8 cellular contexts compared by ENCODE assay signal in genomic region chr17:8176197-8176940, GRCh38. TPM values are rescaled to one million over a fixed set of nuclear protein-coding genes. Genes with fewer than 3 reads are reported as not detected.
A peak's percentile ranks its signal among the peaks of the same experiment; 100 is the strongest.
DNase-seq lines count a peak whose midpoint lies in the region; ATAC-seq and TF ChIP-seq lines count a peak whose summit lies in the region.

TSS of gene TMEM107 (minus strand) at chr17:8176380. CDS start at chr17:8176286, 94 bp downstream.

- in situ Hi-C loops in G401 (cut with HindIII; ENCODE audit: low sequenced_read_pairs), result no loop called here

- no peaks in the 10 kb centered on the region for H3K36me3 Mint-ChIP-seq in chondrocyte (ENCODE audit: low read depth)

- H3K4me3 ChIP-seq in kidney epithelial cell (ENCODE audit: low read depth, low read length), result peak within 1 kb of the TSS; percentile 69

- H3K27ac Mint-ChIP-seq in chondrocyte (ENCODE audit: unreplicated experiment), result peak within 1 kb of the TSS; percentile 96

- no peaks in the 10 kb centered on the region for H3K9me3 Mint-ChIP-seq in chondrocyte (ENCODE audit: low read depth)

- no peaks in the 10 kb centered on the region for H3K36me3 ChIP-seq in kidney epithelial cell (ENCODE audit: control insufficient read depth, insufficient read depth, low read length)

- H3K27me3 Mint-ChIP-seq in chondrocyte (ENCODE audit: low read depth), result no peaks in the 10 kb centered on the region

- H3K4me1 Mint-ChIP-seq in chondrocyte (ENCODE audit: low read depth), result peaks cover 41% of the 10 kb centered on the region

- H3K4me3 Mint-ChIP-seq in chondrocyte (ENCODE audit: unreplicated experiment), result peak within 1 kb of the TSS; percentile 91

- TF ChIP-seq CTCF in chondrocyte (IDR thresholded peaks at IDR 0.05) (peak; percentile 35), kidney epithelial cell (IDR thresholded peaks at IDR 0.05; ENCODE audit: insufficient read depth, low read length, poor library complexity, severe bottlenecking) (no peak)

- peak; percentile 90 for DNase-seq in G401 (ENCODE audit: low spot score)
- DNase-seq in NCI-H226, result peak; percentile 83
- peak; percentile 78 to 80 for DNase-seq in activated CD4-positive, alpha-beta T cell treated with anti-CD3 and anti-CD28 coated beads for 24 hours (ENCODE audit: low read depth in 2 of 2)
- no peak for DNase-seq in chondrocyte (ENCODE audit: low spot score)
- no peak for DNase-seq in kidney epithelial cell (ENCODE audit: low read depth)
- DNase-seq in stimulated activated CD4-positive, alpha-beta T cell treated with anti-CD3 and anti-CD28 coated beads, Interleukin-15, amount 100 ng/mL, for 1 hour (ENCODE audit: low read depth in 1 of 2, low spot score in 1 of 2), result peak; percentile 71 to 73
- DNase-seq in cortex of kidney (lab: John Stamatoyannopoulos, UW), result no peak

- H3K27me3 ChIP-seq in kidney epithelial cell (ENCODE audit: control insufficient read depth, insufficient read depth, low read length), result no peaks in the 10 kb centered on the region

- peak; percentile 38 for ATAC-seq in HG02763 (IDR thresholded peaks at IDR 0.05; ENCODE audit: unreplicated experiment)

RNA-seq across cellular contexts. Expression of gene TMEM107, which starts in this region (rescaled TPM):
- 37.8 and 60.6 TPM in 2 replicates for total RNA-seq in G401 (2014; rRNA removed; shearing (Covaris generic))
- 7.8 to 12.1 TPM (median 8.4 TPM) in 3 replicates for total RNA-seq in chondrocyte
- total RNA-seq in kidney epithelial cell, result 10.0 and 14.7 TPM in 2 replicates

Comparison
In these comparisons a context has a peak if more than half of its experiments do, and no peak if none do; other contexts are left out.
1. DNase-seq: peak in G401 (single experiment), NCI-H226 (single experiment), activated CD4-positive, alpha-beta T cell treated with anti-CD3 and anti-CD28 coated beads for 24 hours (2 of 2) and stimulated activated CD4-positive, alpha-beta T cell treated with anti-CD3 and anti-CD28 coated beads, Interleukin-15, amount 100 ng/mL, for 1 hour (2 of 2); none in chondrocyte (single experiment), kidney epithelial cell (single experiment) and cortex of kidney (single experiment).